Comparison of ENCODE assay signal across 8 cellular contexts in genomic region chr3:122858373-122858772, GRCh38.
DNase-seq lines count a peak whose midpoint lies in the region; ATAC-seq and TF ChIP-seq lines count a peak whose summit lies in the region.

No MANE protein-coding gene starts in this region.

- TF ChIP-seq CTCF in AG04450 (IDR thresholded peaks at IDR 0.05; ENCODE audit: low read depth, low read length) (peak; percentile 38), hepatocyte (IDR thresholded peaks at IDR 0.05; ENCODE audit: poor library complexity) (peak; percentile 61)

- H3K4me1 Mint-ChIP-seq in T-helper 17 cell: no peaks in the 10 kb centered on the region

- no peaks in the 10 kb centered on the region for H3K9me2 ChIP-seq in hepatocyte (replicated peaks; ENCODE audit: insufficient read depth)

- WGBS in hepatocyte (ENCODE audit: low lambda C conversion rate, missing lambda C conversion rate): 75% methylated on average over 1 of the region's 1 CpG

- no peaks in the 10 kb centered on the region for H3K27me3 Mint-ChIP-seq in T-helper 17 cell

- peak overlapping the region; percentile 19 for H3K27ac Mint-ChIP-seq in T-helper 17 cell

- H3K36me3 ChIP-seq in hepatocyte (replicated peaks; ENCODE audit: insufficient read depth, low read depth): peaks cover 4% of the 10 kb centered on the region

- H3K4me3 Mint-ChIP-seq in T-helper 17 cell: no peak overlapping the region

- CTCF ChIA-PET in AG04450 (lab: Charles Lee): interaction anchor here (0.7 to 0.9 kb wide), 2 partner anchors 84 to 170 kb away, joined by 3 read pairs; partner anchors contain the start of gene SEMA5B

- no peaks in the 10 kb centered on the region for H3K4me1 ChIP-seq in hepatocyte (ENCODE audit: insufficient read depth)

- POLR2A ChIA-PET in AG04450 (lab: Yijun Ruan, JAX): no interaction called here

- no peaks in the 10 kb centered on the region for H4K20me1 ChIP-seq in hepatocyte (ENCODE audit: insufficient read depth, poor library complexity, severe bottlenecking)

- H2AFZ ChIP-seq in hepatocyte: no peak overlapping the region

- peaks cover 5% of the 10 kb centered on the region for H3K36me3 Mint-ChIP-seq in T-helper 17 cell (ENCODE audit: low read depth)

- no peak overlapping the region for H3K4me2 ChIP-seq in hepatocyte

- H3K4me3 ChIP-seq in AG04450 (ENCODE audit: low read depth, low read length) (no peak overlapping the region), hepatocyte (no peak overlapping the region)

- DNase-seq in AG04450 (ENCODE audit: low read depth, low spot score) (no peak), H4 (ENCODE audit: low spot score) (peak; percentile 22), T-helper 17 cell (no peak), hepatocyte (ENCODE audit: low spot score) (peak; percentile 25), HK-2 (ENCODE audit: unreplicated experiment) (no peak), NCI-H1436 treated with DMSO at 0.1 percent for 48 hours (lab: John Stamatoyannopoulos, UW) (no peak), NCI-H187 treated with DMSO at 0.1 percent for 48 hours (lab: John Stamatoyannopoulos, UW) (no peak)

- H3K27me3 ChIP-seq in AG04450 (ENCODE audit: control insufficient read depth, insufficient read depth, low read length) (no peaks in the 10 kb centered on the region), hepatocyte (no peaks in the 10 kb centered on the region)

- H3K27ac ChIP-seq in AG04450 (ENCODE audit: low read depth, low read length) (no peak overlapping the region), hepatocyte (no peak overlapping the region)

- no peaks in the 10 kb centered on the region for H3K9me3 ChIP-seq in AG04450 (ENCODE audit: control insufficient read depth, insufficient read depth, low read length)
- H3K9me3 ChIP-seq in T-helper 17 cell (ENCODE audit: control insufficient read depth, low read length, poor library complexity, severe bottlenecking): no peaks in the 10 kb centered on the region
- no peaks in the 10 kb centered on the region for H3K9me3 ChIP-seq in hepatocyte (ENCODE audit: low read depth)

- ATAC-seq in T-helper 17 cell: no peak
- no peak for ATAC-seq in GM21786 (IDR thresholded peaks at IDR 0.05; ENCODE audit: unreplicated experiment)

- H3K79me2 ChIP-seq in hepatocyte: no peaks in the 10 kb centered on the region

Comparison
In these comparisons a context has a peak if more than half of its experiments do, and no peak if none do; other contexts are left out.
1. DNase-seq: peak in H4 (single experiment) and hepatocyte (single experiment); none in AG04450 (single experiment), T-helper 17 cell (0 of 3), HK-2 (single experiment), NCI-H1436 treated with DMSO at 0.1 percent for 48 hours (single experiment) and NCI-H187 treated with DMSO at 0.1 percent for 48 hours (single experiment).